In genomic region chr6:36033935-36034334, GRCh38 we compare ENCODE assay signal across 10 cellular contexts. TPM values are rescaled to one million over a fixed set of nuclear protein-coding genes. Genes with fewer than 3 reads are reported as not detected.
DNase-seq lines count a peak whose midpoint lies in the region; ATAC-seq and TF ChIP-seq lines count a peak whose summit lies in the region.
"Had no signal": no experiment of that assay in that cellular context is flagged by ENCODE, and none has a peak within 500 bp of the region (broad histone marks: within the 10 kb centered on the region; RNA-seq: fewer than 3 reads in every experiment).

No MANE protein-coding gene starts in this region.

- no peaks in the 10 kb centered on the region for H3K36me3 ChIP-seq in lower lobe of right lung
- H3K36me3 ChIP-seq: uterus had no signal

- H3K9me3 ChIP-seq in lower lobe of right lung, result no peaks in the 10 kb centered on the region
- H3K9me3 ChIP-seq: uterus had no signal

- no peak for DNase-seq in activated CD4-positive, CD25-positive, alpha-beta regulatory T cell treated with anti-CD3 and anti-CD28 coated beads, Interleukin-2, amount 50 U/mL, for 72 hours
- DNase-seq in activated gamma-delta T cell treated with anti-CD3 and anti-CD28 coated beads, Interleukin-2, amount 50 U/mL, for 16 hours (ENCODE audit: low read depth), result peak; percentile 28
- DNase-seq in lower lobe of right lung (no peak), mesenteric fat pad (ENCODE audit: low spot score) (no peak), GM13977 (ENCODE audit: low spot score) (no peak), AG20443 (ENCODE audit: low spot score) (no peak)
- DNase-seq: uterus had no signal

- no peaks in the 10 kb centered on the region for H3K27me3 Mint-ChIP-seq in stimulated activated naive CD8-positive, alpha-beta T cell treated with anti-CD3 and anti-CD28 coated beads, Interleukin-15, Interleukin-2, amounts not matched to agents 100 ng/mL and 50 ng/mL, for 24 hours

- no peak overlapping the region for H3K27ac ChIP-seq in lower lobe of right lung
- H3K27ac ChIP-seq: VCaP had no signal

- no peak for TF ChIP-seq CTCF in lower lobe of right lung (IDR thresholded peaks at IDR 0.05)
- no peak for TF ChIP-seq CTCF in GM13977 (IDR thresholded peaks at IDR 0.05; ENCODE audit: extremely low read depth, insufficient read depth, missing control alignments)

- H3K27me3 ChIP-seq in lower lobe of right lung (ENCODE audit: low read depth), result no peaks in the 10 kb centered on the region
- H3K27me3 ChIP-seq: uterus had no signal

- peaks cover 88% of the 10 kb centered on the region for H3K4me1 Mint-ChIP-seq in stimulated activated naive CD8-positive, alpha-beta T cell treated with anti-CD3 and anti-CD28 coated beads, Interleukin-15, Interleukin-2, amounts not matched to agents 100 ng/mL and 50 ng/mL, for 24 hours (ENCODE audit: low read depth)

- H3K4me3 ChIP-seq in lower lobe of right lung, result no peak overlapping the region
- H3K4me3 ChIP-seq: uterus had no signal

- peaks cover 11% of the 10 kb centered on the region for H3K36me3 Mint-ChIP-seq in stimulated activated naive CD8-positive, alpha-beta T cell treated with anti-CD3 and anti-CD28 coated beads, Interleukin-15, Interleukin-2, amounts not matched to agents 100 ng/mL and 50 ng/mL, for 24 hours (ENCODE audit: low read depth)

- H3K4me1 ChIP-seq in lower lobe of right lung, result peaks cover 93% of the 10 kb centered on the region

- intact Hi-C loops in lower lobe of right lung (cut with DNase I), result no loop called here

- no peak overlapping the region for H3K27ac Mint-ChIP-seq in stimulated activated naive CD8-positive, alpha-beta T cell treated with anti-CD3 and anti-CD28 coated beads, Interleukin-15, Interleukin-2, amounts not matched to agents 100 ng/mL and 50 ng/mL, for 24 hours

- peak; percentile 80 to 81 for ATAC-seq in activated CD4-positive, CD25-positive, alpha-beta regulatory T cell treated with anti-CD3 and anti-CD28 coated beads, Interleukin-2, amount 50 U/mL, for 24 hours
- ATAC-seq in lower lobe of right lung, result peak; percentile 68 to 71

- H3K9me3 Mint-ChIP-seq in stimulated activated naive CD8-positive, alpha-beta T cell treated with anti-CD3 and anti-CD28 coated beads, Interleukin-15, Interleukin-2, amounts not matched to agents 100 ng/mL and 50 ng/mL, for 24 hours, result no peaks in the 10 kb centered on the region

- in situ Hi-C loops in GM13977 (cut with MboI; ENCODE audit: low pct_unique_long_range_greater_than_20kb, low sequenced_read_pairs, unreplicated experiment), result loop anchor here (10.0 kb wide), 1 partner anchor 51 kb away; no protein-coding TSS in a partner anchor

- peak overlapping the region; percentile 30 for H3K4me3 Mint-ChIP-seq in stimulated activated naive CD8-positive, alpha-beta T cell treated with anti-CD3 and anti-CD28 coated beads, Interleukin-15, Interleukin-2, amounts not matched to agents 100 ng/mL and 50 ng/mL, for 24 hours

RNA-seq across cellular contexts. Expression of gene MAPK14, which starts 6.3 kb away (rescaled TPM):
- total RNA-seq in lower lobe of right lung, result 67.9 TPM
- total RNA-seq in mesenteric fat pad, result 94.4 TPM

RNA-seq across cellular contexts. Expression of gene SLC26A8, which starts 9.5 kb away (rescaled TPM):
- total RNA-seq in lower lobe of right lung, result 1.2 TPM
- 0.35 TPM for total RNA-seq in mesenteric fat pad
